ENCODE assay signal across 10 cellular contexts in genomic region chr5:107668154-107668932, GRCh38.
DNase-seq lines count a peak whose midpoint lies in the region; ATAC-seq and TF ChIP-seq lines count a peak whose summit lies in the region.
"Had no signal": no experiment of that assay in that cellular context is flagged by ENCODE, and none has a peak within 500 bp of the region (broad histone marks: within the 10 kb centered on the region; RNA-seq: fewer than 3 reads in every experiment).

No MANE protein-coding gene starts in this region.

- ATAC-seq in GM18870 (IDR thresholded peaks at IDR 0.05; ENCODE audit: unreplicated experiment) (no peak), HG02884 (IDR thresholded peaks at IDR 0.05; ENCODE audit: unreplicated experiment) (no peak)

- H3K4me1 Mint-ChIP-seq in nephron progenitor cell: peaks cover 34% of the 10 kb centered on the region

- DNase-seq in AG09309 (ENCODE audit: low read depth): no peak
- peak; percentile 35 for DNase-seq in NCI-H146 treated with DMSO at 0.1 percent for 48 hours (lab: John Stamatoyannopoulos, UW; ENCODE audit: unreplicated experiment)
- no peak for DNase-seq in epithelial cell of esophagus (ENCODE audit: low read depth)
- no peak for DNase-seq in nephron progenitor cell
- DNase-seq in foreskin melanocyte: no peak
- DNase-seq in AG20443 (ENCODE audit: low spot score): no peak
- DNase-seq: stimulated activated CD4-positive, alpha-beta T cell treated with anti-CD3 and anti-CD28 coated beads, Interleukin-4, amount 100 ng/mL, for 1 hour; T1000 had no signal

- no peaks in the 10 kb centered on the region for H3K27me3 Mint-ChIP-seq in nephron progenitor cell (ENCODE audit: low read depth, poor library complexity)

- H3K36me3 Mint-ChIP-seq in nephron progenitor cell (ENCODE audit: low read depth): peaks cover 3% of the 10 kb centered on the region

- H3K4me3 Mint-ChIP-seq in nephron progenitor cell: peak overlapping the region; percentile 94

- H3K27ac Mint-ChIP-seq in nephron progenitor cell: no peak overlapping the region

- no peaks in the 10 kb centered on the region for H3K9me3 Mint-ChIP-seq in nephron progenitor cell

- TF ChIP-seq CTCF in AG09309 (IDR thresholded peaks at IDR 0.05; ENCODE audit: control insufficient read depth, insufficient read depth, low read depth, low read length, missing control alignments) (no peak), epithelial cell of esophagus (IDR thresholded peaks at IDR 0.05; ENCODE audit: insufficient read depth, low read depth, low read length, missing control alignments) (no peak), nephron progenitor cell (IDR thresholded peaks at IDR 0.05) (no peak)

- peak overlapping the region; percentile 84 for H3K4me3 ChIP-seq in AG09309 (ENCODE audit: control insufficient read depth, low read depth, low read length)
- peak overlapping the region; percentile 90 for H3K4me3 ChIP-seq in epithelial cell of esophagus (ENCODE audit: low read length)
